ENCODE assay signal across 1 cellular context in the genomic region with DNA sequence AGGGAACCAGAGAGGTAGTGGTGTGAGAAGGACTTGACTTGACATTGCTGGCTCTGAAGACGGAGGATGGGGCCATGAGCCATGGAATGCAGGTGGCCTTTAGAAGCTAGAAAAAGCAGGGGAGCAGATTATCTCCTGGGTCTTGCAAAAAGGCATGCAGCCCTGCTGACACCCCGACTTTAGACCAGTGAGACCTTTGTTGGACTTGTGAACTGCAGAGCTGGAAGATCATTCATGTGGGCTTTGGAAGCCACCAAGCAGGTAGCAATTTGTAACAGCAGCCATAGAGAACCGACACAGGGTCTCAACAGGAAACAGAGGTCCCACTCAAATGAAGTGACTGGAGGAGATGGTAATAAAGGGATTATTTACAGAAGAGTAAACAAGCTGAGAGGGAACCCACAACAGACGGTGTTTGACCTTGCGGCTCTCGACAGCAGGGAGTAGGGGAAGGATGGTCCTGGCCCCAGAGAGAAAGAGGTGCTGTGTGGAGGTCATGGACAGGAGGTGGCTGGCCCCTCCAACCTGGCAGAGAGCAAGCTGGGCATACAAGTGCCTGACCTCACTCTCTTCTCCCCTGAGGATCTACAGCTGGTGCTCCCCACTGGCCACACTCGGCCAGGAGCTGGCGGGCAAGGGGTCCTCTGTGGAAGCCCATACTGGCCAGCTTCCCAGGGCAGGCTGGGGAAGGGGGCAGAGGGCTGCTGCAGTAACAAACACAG.
TF ChIP-seq lines count a peak whose summit lies in the region.

No MANE protein-coding gene starts in this region.

TF ChIP-seq in HepG2, 621 proteins besides CTCF, POLR2A, EP300 and RAD21 (continued from another document and continues in another):
- TF ChIP-seq, protein P1, sequence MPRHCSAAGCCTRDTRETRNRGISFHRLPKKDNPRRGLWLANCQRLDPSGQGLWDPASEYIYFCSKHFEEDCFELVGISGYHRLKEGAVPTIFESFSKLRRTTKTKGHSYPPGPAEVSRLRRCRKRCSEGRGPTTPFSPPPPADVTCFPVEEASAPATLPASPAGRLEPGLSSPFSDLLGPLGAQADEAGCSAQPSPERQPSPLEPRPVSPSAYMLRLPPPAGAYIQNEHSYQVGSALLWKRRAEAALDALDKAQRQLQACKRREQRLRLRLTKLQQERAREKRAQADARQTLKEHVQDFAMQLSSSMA (CRISPR knock-in tag; IDR thresholded peaks at IDR 0.05) = no peak
- TF ChIP-seq HNRNPH1 (optimal IDR thresholded peaks at IDR 0.05; ENCODE audit: low read depth, low read length) (no peak), ZNF570 (CRISPR knock-in tag; IDR thresholded peaks at IDR 0.05; ENCODE audit: borderline replicate concordance) (no peak), PHF8 (CRISPR knock-in tag; IDR thresholded peaks at IDR 0.05) (no peak; the same call in 1 of the 2 replicates), TBL1XR1 (IDR thresholded peaks at IDR 0.05; ENCODE audit: borderline replicate concordance, low read length, partially characterized antibody) (no peak), SIX4 (CRISPR knock-in tag; IDR thresholded peaks at IDR 0.05) (no peak), ZNF251 (CRISPR knock-in tag; IDR thresholded peaks at IDR 0.05) (no peak; the same call in 1 of the 2 replicates), HDAC6 (IDR thresholded peaks at IDR 0.05; ENCODE audit: low read depth, low read length) (no peak), ZNF337 (CRISPR knock-in tag; IDR thresholded peaks at IDR 0.05; ENCODE audit: borderline replicate concordance, low read depth) (no peak), BHLHE40 (IDR thresholded peaks at IDR 0.05; ENCODE audit: low read length) (no peak), EZH2 (conservative IDR thresholded peaks at IDR 0.05; ENCODE audit: low read depth, low read length) (no peak), HIVEP1 (CRISPR knock-in tag; IDR thresholded peaks at IDR 0.05) (no peak), SPEN (CRISPR knock-in tag; IDR thresholded peaks at IDR 0.05; ENCODE audit: low read depth) (no peak), ZNF672 (CRISPR knock-in tag; IDR thresholded peaks at IDR 0.05) (no peak), KDM1A (CRISPR knock-in tag; IDR thresholded peaks at IDR 0.05) (peak; percentile 85; the same call in 1 of the 2 replicates), ZSCAN22 (CRISPR knock-in tag; IDR thresholded peaks at IDR 0.05) (no peak), MIXL1 (CRISPR knock-in tag; IDR thresholded peaks at IDR 0.05) (peak; percentile 34; the same call in 1 of the 2 replicates), GTF2F1 (IDR thresholded peaks at IDR 0.05; ENCODE audit: low read length) (no peak), HDAC2 (CRISPR knock-in tag; IDR thresholded peaks at IDR 0.05) (peak; percentile 46; the same call in 1 of the 2 replicates), ZNF12 (CRISPR knock-in tag; IDR thresholded peaks at IDR 0.05) (peak; percentile 45; the same call in 1 of the 2 replicates), KLF13 (CRISPR knock-in tag; IDR thresholded peaks at IDR 0.05) (no peak), SMAD3 (CRISPR knock-in tag; IDR thresholded peaks at IDR 0.05) (no peak)
- TF ChIP-seq, protein P2, sequence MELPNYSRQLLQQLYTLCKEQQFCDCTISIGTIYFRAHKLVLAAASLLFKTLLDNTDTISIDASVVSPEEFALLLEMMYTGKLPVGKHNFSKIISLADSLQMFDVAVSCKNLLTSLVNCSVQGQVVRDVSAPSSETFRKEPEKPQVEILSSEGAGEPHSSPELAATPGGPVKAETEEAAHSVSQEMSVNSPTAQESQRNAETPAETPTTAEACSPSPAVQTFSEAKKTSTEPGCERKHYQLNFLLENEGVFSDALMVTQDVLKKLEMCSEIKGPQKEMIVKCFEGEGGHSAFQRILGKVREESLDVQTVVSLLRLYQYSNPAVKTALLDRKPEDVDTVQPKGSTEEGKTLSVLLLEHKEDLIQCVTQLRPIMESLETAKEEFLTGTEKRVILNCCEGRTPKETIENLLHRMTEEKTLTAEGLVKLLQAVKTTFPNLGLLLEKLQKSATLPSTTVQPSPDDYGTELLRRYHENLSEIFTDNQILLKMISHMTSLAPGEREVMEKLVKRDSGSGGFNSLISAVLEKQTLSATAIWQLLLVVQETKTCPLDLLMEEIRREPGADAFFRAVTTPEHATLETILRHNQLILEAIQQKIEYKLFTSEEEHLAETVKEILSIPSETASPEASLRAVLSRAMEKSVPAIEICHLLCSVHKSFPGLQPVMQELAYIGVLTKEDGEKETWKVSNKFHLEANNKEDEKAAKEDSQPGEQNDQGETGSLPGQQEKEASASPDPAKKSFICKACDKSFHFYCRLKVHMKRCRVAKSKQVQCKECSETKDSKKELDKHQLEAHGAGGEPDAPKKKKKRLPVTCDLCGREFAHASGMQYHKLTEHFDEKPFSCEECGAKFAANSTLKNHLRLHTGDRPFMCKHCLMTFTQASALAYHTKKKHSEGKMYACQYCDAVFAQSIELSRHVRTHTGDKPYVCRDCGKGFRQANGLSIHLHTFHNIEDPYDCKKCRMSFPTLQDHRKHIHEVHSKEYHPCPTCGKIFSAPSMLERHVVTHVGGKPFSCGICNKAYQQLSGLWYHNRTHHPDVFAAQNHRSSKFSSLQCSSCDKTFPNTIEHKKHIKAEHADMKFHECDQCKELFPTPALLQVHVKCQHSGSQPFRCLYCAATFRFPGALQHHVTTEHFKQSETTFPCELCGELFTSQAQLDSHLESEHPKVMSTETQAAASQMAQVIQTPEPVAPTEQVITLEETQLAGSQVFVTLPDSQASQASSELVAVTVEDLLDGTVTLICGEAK (IDR thresholded peaks at IDR 0.05) = no peak
- TF ChIP-seq, protein P2 (CRISPR knock-in tag; IDR thresholded peaks at IDR 0.05) = no peak
- TF ChIP-seq, protein P3, sequence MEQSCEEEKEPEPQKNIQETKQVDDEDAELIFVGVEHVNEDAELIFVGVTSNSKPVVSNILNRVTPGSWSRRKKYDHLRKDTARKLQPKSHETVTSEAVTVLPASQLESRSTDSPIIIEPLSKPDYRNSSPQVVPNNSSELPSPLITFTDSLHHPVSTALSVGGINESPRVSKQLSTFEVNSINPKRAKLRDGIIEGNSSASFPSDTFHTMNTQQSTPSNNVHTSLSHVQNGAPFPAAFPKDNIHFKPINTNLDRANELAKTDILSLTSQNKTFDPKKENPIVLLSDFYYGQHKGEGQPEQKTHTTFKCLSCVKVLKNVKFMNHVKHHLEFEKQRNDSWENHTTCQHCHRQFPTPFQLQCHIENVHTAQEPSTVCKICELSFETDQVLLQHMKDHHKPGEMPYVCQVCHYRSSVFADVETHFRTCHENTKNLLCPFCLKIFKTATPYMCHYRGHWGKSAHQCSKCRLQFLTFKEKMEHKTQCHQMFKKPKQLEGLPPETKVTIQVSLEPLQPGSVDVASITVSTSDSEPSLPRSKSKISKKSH (CRISPR knock-in tag; IDR thresholded peaks at IDR 0.05; ENCODE audit: borderline replicate concordance) = 0 out of 2 replicates have a peak, but pooled peaks have one; percentile 34
- TF ChIP-seq, protein P4, sequence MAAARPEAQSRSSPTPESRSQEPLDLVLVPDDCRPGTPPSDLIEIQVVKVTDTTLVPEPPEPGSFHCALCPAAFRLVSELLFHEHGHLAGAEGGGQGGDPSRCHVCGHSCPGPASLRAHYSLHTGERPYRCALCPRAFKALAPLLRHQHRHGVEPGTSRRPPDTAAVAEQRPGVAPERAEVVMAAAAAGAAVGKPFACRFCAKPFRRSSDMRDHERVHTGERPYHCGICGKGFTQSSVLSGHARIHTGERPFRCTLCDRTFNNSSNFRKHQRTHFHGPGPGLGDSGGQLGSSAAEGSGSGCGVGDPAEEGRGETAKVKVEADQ (CRISPR knock-in tag; IDR thresholded peaks at IDR 0.05; ENCODE audit: borderline replicate concordance) = peak; percentile 50; the same call in 1 of the 2 replicates
- TF ChIP-seq, protein P5, sequence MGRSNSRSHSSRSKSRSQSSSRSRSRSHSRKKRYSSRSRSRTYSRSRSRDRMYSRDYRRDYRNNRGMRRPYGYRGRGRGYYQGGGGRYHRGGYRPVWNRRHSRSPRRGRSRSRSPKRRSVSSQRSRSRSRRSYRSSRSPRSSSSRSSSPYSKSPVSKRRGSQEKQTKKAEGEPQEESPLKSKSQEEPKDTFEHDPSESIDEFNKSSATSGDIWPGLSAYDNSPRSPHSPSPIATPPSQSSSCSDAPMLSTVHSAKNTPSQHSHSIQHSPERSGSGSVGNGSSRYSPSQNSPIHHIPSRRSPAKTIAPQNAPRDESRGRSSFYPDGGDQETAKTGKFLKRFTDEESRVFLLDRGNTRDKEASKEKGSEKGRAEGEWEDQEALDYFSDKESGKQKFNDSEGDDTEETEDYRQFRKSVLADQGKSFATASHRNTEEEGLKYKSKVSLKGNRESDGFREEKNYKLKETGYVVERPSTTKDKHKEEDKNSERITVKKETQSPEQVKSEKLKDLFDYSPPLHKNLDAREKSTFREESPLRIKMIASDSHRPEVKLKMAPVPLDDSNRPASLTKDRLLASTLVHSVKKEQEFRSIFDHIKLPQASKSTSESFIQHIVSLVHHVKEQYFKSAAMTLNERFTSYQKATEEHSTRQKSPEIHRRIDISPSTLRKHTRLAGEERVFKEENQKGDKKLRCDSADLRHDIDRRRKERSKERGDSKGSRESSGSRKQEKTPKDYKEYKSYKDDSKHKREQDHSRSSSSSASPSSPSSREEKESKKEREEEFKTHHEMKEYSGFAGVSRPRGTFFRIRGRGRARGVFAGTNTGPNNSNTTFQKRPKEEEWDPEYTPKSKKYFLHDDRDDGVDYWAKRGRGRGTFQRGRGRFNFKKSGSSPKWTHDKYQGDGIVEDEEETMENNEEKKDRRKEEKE (IDR thresholded peaks at IDR 0.05) = no peak
- TF ChIP-seq, protein P6, sequence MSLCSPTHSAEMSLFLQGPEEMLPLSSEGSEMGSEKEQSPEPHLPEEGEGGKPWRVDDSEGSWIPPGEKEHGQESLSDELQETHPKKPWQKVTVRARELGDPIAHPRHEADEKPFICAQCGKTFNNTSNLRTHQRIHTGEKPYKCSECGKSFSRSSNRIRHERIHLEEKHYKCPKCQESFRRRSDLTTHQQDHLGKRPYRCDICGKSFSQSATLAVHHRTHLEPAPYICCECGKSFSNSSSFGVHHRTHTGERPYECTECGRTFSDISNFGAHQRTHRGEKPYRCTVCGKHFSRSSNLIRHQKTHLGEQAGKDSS (CRISPR knock-in tag; IDR thresholded peaks at IDR 0.05; ENCODE audit: borderline replicate concordance, low read depth) = peak; percentile 38; the same call in 1 of the 2 replicates
- TF ChIP-seq, protein P7, sequence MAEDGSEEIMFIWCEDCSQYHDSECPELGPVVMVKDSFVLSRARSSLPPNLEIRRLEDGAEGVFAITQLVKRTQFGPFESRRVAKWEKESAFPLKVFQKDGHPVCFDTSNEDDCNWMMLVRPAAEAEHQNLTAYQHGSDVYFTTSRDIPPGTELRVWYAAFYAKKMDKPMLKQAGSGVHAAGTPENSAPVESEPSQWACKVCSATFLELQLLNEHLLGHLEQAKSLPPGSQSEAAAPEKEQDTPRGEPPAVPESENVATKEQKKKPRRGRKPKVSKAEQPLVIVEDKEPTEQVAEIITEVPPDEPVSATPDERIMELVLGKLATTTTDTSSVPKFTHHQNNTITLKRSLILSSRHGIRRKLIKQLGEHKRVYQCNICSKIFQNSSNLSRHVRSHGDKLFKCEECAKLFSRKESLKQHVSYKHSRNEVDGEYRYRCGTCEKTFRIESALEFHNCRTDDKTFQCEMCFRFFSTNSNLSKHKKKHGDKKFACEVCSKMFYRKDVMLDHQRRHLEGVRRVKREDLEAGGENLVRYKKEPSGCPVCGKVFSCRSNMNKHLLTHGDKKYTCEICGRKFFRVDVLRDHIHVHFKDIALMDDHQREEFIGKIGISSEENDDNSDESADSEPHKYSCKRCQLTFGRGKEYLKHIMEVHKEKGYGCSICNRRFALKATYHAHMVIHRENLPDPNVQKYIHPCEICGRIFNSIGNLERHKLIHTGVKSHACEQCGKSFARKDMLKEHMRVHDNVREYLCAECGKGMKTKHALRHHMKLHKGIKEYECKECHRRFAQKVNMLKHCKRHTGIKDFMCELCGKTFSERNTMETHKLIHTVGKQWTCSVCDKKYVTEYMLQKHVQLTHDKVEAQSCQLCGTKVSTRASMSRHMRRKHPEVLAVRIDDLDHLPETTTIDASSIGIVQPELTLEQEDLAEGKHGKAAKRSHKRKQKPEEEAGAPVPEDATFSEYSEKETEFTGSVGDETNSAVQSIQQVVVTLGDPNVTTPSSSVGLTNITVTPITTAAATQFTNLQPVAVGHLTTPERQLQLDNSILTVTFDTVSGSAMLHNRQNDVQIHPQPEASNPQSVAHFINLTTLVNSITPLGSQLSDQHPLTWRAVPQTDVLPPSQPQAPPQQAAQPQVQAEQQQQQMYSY (CRISPR knock-in tag; IDR thresholded peaks at IDR 0.05) = no peak
- TF ChIP-seq, protein P8, sequence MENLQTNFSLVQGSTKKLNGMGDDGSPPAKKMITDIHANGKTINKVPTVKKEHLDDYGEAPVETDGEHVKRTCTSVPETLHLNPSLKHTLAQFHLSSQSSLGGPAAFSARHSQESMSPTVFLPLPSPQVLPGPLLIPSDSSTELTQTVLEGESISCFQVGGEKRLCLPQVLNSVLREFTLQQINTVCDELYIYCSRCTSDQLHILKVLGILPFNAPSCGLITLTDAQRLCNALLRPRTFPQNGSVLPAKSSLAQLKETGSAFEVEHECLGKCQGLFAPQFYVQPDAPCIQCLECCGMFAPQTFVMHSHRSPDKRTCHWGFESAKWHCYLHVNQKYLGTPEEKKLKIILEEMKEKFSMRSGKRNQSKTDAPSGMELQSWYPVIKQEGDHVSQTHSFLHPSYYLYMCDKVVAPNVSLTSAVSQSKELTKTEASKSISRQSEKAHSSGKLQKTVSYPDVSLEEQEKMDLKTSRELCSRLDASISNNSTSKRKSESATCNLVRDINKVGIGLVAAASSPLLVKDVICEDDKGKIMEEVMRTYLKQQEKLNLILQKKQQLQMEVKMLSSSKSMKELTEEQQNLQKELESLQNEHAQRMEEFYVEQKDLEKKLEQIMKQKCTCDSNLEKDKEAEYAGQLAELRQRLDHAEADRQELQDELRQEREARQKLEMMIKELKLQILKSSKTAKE (CRISPR knock-in tag; IDR thresholded peaks at IDR 0.05; ENCODE audit: borderline replicate concordance) = no peak
